In genomic region chr5:173202266-173202875, GRCh38 we compare ENCODE assay signal across 19 cellular contexts. TPM values are rescaled to one million over a fixed set of nuclear protein-coding genes. Genes with fewer than 3 reads are reported as not detected.
A peak's percentile ranks its signal among the peaks of the same experiment; 100 is the strongest.
DNase-seq lines count a peak whose midpoint lies in the region; ATAC-seq and TF ChIP-seq lines count a peak whose summit lies in the region.
"Had no signal": no experiment of that assay in that cellular context is flagged by ENCODE, and none has a peak within 500 bp of the region (broad histone marks: within the 10 kb centered on the region; RNA-seq: fewer than 3 reads in every experiment).

No MANE protein-coding gene starts in this region.

- no peak overlapping the region for H2AFZ ChIP-seq in SK-N-SH (ENCODE audit: low read depth)

- H3K9me3 ChIP-seq in breast epithelium = peaks cover 6 to 7% of the 10 kb centered on the region in 2 donors
- no peaks in the 10 kb centered on the region for H3K9me3 ChIP-seq in SK-N-SH

- no peak overlapping the region for H3K27ac ChIP-seq in breast epithelium
- no peak overlapping the region for H3K27ac ChIP-seq in SK-N-SH (ENCODE audit: low read depth in 2 of 2, low read length in 1 of 2)
- H3K27ac ChIP-seq: SJSA1, tibial artery had no signal

- H4K20me1 ChIP-seq in SK-N-SH (ENCODE audit: insufficient read depth) = no peaks in the 10 kb centered on the region

- peaks cover 14% of the 10 kb centered on the region for H3K9me3 Mint-ChIP-seq in MCF 10A (ENCODE audit: unreplicated experiment)
- peaks cover 3% of the 10 kb centered on the region for H3K9me3 Mint-ChIP-seq in stimulated activated effector memory CD8-positive, alpha-beta T cell treated with anti-CD3 and anti-CD28 coated beads, Interleukin-12 subunit alpha, Interleukin-12 subunit beta, amount 100 ng/mL, for 72 hours
- H3K9me3 Mint-ChIP-seq: activated CD4-positive, alpha-beta T cell treated with anti-CD3 and anti-CD28 coated beads, Interleukin-2, amount 10 ng/mL, durations not matched to agents 7 days and 5 days had no signal

- CTCF ChIA-PET in MCF 10A (lab: Yijun Ruan, JAX) = interaction anchor here (0.6 to 2.2 kb wide), 16 partner anchors 10 to 622 kb away, joined by 3 to 13 read pairs (median 4); partner anchors contain the start of gene ATP6V0E1
- CTCF ChIA-PET in SK-N-SH (lab: Yijun Ruan, JAX) = interaction anchor here (0.8 to 1.2 kb wide), 3 partner anchors 16 to 495 kb away, joined by 3 to 5 read pairs (median 4); no protein-coding TSS in a partner anchor

- H3K4me3 ChIP-seq in breast epithelium (no peak overlapping the region), SK-N-SH (ENCODE audit: low read depth in 2 of 2, low read length in 1 of 2) (no peak overlapping the region)
- H3K4me3 ChIP-seq: SJSA1, tibial artery had no signal

- TF ChIP-seq CTCF in MCF 10A (IDR thresholded peaks at IDR 0.05; ENCODE audit: unreplicated experiment) = no peak
- no peak for TF ChIP-seq CTCF in breast epithelium (IDR thresholded peaks at IDR 0.05)
- no peak for TF ChIP-seq CTCF in SK-N-SH (IDR thresholded peaks at IDR 0.05)

- intact Hi-C loops in MCF 10A (cut with micrococcal nuclease) = loop anchor here (1.0 kb wide), 3 partner anchors 36 to 218 kb away; no protein-coding TSS in a partner anchor
- intact Hi-C loops in breast epithelium (cut with DNase I; ENCODE audit: low total_unique reads) = no loop called here

- peaks cover 26% of the 10 kb centered on the region for H3K4me1 Mint-ChIP-seq in MCF 10A (ENCODE audit: insufficient read depth, unreplicated experiment)
- H3K4me1 Mint-ChIP-seq in stimulated activated effector memory CD8-positive, alpha-beta T cell treated with anti-CD3 and anti-CD28 coated beads, Interleukin-12 subunit alpha, Interleukin-12 subunit beta, amount 100 ng/mL, for 72 hours = peaks cover 6% of the 10 kb centered on the region
- H3K4me1 Mint-ChIP-seq: activated CD4-positive, alpha-beta T cell treated with anti-CD3 and anti-CD28 coated beads, Interleukin-2, amount 10 ng/mL, durations not matched to agents 7 days and 5 days had no signal

- H3F3A ChIP-seq in SK-N-SH (replicated peaks; ENCODE audit: insufficient read depth) = peaks cover 9% of the 10 kb centered on the region

- H3K36me3 ChIP-seq in breast epithelium (no peaks in the 10 kb centered on the region), SK-N-SH (replicated peaks in 1 of 2; ENCODE audit: control insufficient read depth in 1 of 2, insufficient read depth in 2 of 2, low read length in 1 of 2) (no peaks in the 10 kb centered on the region)
- H3K36me3 ChIP-seq: SJSA1 had no signal

- peaks cover 0 to 7% of the 10 kb centered on the region in 2 donors for H3K27me3 ChIP-seq in breast epithelium
- peaks cover 22% of the 10 kb centered on the region; the same call in 1 of the 2 replicates for H3K27me3 ChIP-seq in SK-N-SH (ENCODE audit: insufficient read depth)

- H3K36me3 Mint-ChIP-seq in MCF 10A (ENCODE audit: insufficient read depth, unreplicated experiment) = no peaks in the 10 kb centered on the region
- H3K36me3 Mint-ChIP-seq in stimulated activated effector memory CD8-positive, alpha-beta T cell treated with anti-CD3 and anti-CD28 coated beads, Interleukin-12 subunit alpha, Interleukin-12 subunit beta, amount 100 ng/mL, for 72 hours = no peaks in the 10 kb centered on the region
- H3K36me3 Mint-ChIP-seq: brain had no signal

- H3K27ac Mint-ChIP-seq in MCF 10A (ENCODE audit: low read depth, unreplicated experiment) = peak overlapping the region; percentile 86
- no peak overlapping the region for H3K27ac Mint-ChIP-seq in stimulated activated effector memory CD8-positive, alpha-beta T cell treated with anti-CD3 and anti-CD28 coated beads, Interleukin-12 subunit alpha, Interleukin-12 subunit beta, amount 100 ng/mL, for 72 hours
- H3K27ac Mint-ChIP-seq: activated CD4-positive, alpha-beta T cell treated with anti-CD3 and anti-CD28 coated beads, Interleukin-2, amount 10 ng/mL, durations not matched to agents 7 days and 5 days; activated naive CD4-positive, alpha-beta T cell treated with anti-CD3 and anti-CD28 coated beads for 36 hours; brain had no signal

- POLR2A ChIA-PET in MCF 10A (lab: Yijun Ruan, JAX) (interaction anchor here (0.6 to 2.1 kb wide), 14 partner anchors 13 to 636 kb away, joined by 3 to 21 read pairs (median 4); partner anchors contain the start of genes ATP6V0E1, NKX2-5 and STC2), SK-N-SH (lab: Yijun Ruan, JAX) (no interaction called here)

- TF ChIP-seq RAD21 in SK-N-SH (IDR thresholded peaks at IDR 0.05; ENCODE audit: low read length) = no peak

- DNase-seq in MCF 10A (ENCODE audit: unreplicated experiment) (no peak), breast epithelium (ENCODE audit: low spot score in 2 of 2) (no peak), SK-N-SH (no peak), iPS-NIHi7 (ENCODE audit: extremely low spot score) (peak; percentile 46)
- no peak for DNase-seq in stimulated activated effector memory CD8-positive, alpha-beta T cell treated with anti-CD3 and anti-CD28 coated beads, Interleukin-12 subunit alpha, Interleukin-12 subunit beta, amount 100 ng/mL, for 72 hours (ENCODE audit: low spot score in 2 of 2)
- DNase-seq: activated CD4-positive, alpha-beta T cell treated with anti-CD3 and anti-CD28 coated beads, Interleukin-2, amount 10 ng/mL, durations not matched to agents 7 days and 5 days; activated naive CD4-positive, alpha-beta T cell treated with anti-CD3 and anti-CD28 coated beads for 36 hours; C1 segment of cervical spinal cord; KG1; left colon; NCI-H1417 treated with DMSO at 0.1 percent for 48 hours; tibial artery had no signal

- no peaks in the 10 kb centered on the region for H3K4me1 ChIP-seq in breast epithelium
- H3K4me1 ChIP-seq in SK-N-SH (ENCODE audit: control insufficient read depth in 1 of 2, insufficient read depth in 2 of 2, low read depth in 1 of 2, low read length in 1 of 2) = 0 out of 4 replicates have a peak, but pooled peaks cover 0 to 5% of the 10 kb centered on the region in 2 experiments

- H3K4me2 ChIP-seq in SK-N-SH = peak overlapping the region; percentile 19; the same call in 1 of the 2 replicates

- TF ChIP-seq POLR2A in breast epithelium (IDR thresholded peaks at IDR 0.05) = no peak

- H3K9me2 ChIP-seq in SK-N-SH = no peaks in the 10 kb centered on the region

- no peaks in the 10 kb centered on the region for H3K79me2 ChIP-seq in SK-N-SH (ENCODE audit: insufficient read depth)

- H3K9ac ChIP-seq in SK-N-SH = no peak overlapping the region

- BruUV-seq in MCF 10A (replicated peaks; lab: Mats Ljungman, UMichigan) = no TSS peak

- TF ChIP-seq EP300 in SK-N-SH (IDR thresholded peaks at IDR 0.05; ENCODE audit: borderline replicate concordance in 1 of 2, low read depth in 1 of 2, low read length in 1 of 2) = no peak

- H3K4me3 Mint-ChIP-seq in MCF 10A (ENCODE audit: unreplicated experiment) = peak overlapping the region; percentile 41
- no peak overlapping the region for H3K4me3 Mint-ChIP-seq in stimulated activated effector memory CD8-positive, alpha-beta T cell treated with anti-CD3 and anti-CD28 coated beads, Interleukin-12 subunit alpha, Interleukin-12 subunit beta, amount 100 ng/mL, for 72 hours
- H3K4me3 Mint-ChIP-seq: activated CD4-positive, alpha-beta T cell treated with anti-CD3 and anti-CD28 coated beads, Interleukin-2, amount 10 ng/mL, durations not matched to agents 7 days and 5 days; activated naive CD4-positive, alpha-beta T cell treated with anti-CD3 and anti-CD28 coated beads for 36 hours had no signal

- 15% methylated on average over 9 of the region's 11 CpGs for WGBS in SK-N-SH (ENCODE audit: low lambda C conversion rate)

- ATAC-seq in GM18519 (IDR thresholded peaks at IDR 0.05; ENCODE audit: low FRiP score, unreplicated experiment) (no peak), HG03521 (IDR thresholded peaks at IDR 0.05; ENCODE audit: unreplicated experiment) (no peak), GM19455 (IDR thresholded peaks at IDR 0.05; ENCODE audit: unreplicated experiment) (no peak)
- no peak for ATAC-seq in stimulated activated effector memory CD8-positive, alpha-beta T cell treated with anti-CD3 and anti-CD28 coated beads, Interleukin-12 subunit alpha, Interleukin-12 subunit beta, amount 100 ng/mL, for 72 hours
- ATAC-seq: left colon had no signal

- peaks cover 14% of the 10 kb centered on the region for H3K27me3 Mint-ChIP-seq in MCF 10A (ENCODE audit: insufficient read depth, unreplicated experiment)

TF ChIP-seq in SK-N-SH, 30 proteins besides CTCF, POLR2A, EP300 and RAD21:
- TF ChIP-seq GABPA (IDR thresholded peaks at IDR 0.05; ENCODE audit: low read depth) (no peak), EZH2phosphoT487 (IDR thresholded peaks at IDR 0.05; ENCODE audit: borderline replicate concordance, low read depth) (no peak), CHD2 (IDR thresholded peaks at IDR 0.05; ENCODE audit: low read length, partially characterized antibody) (no peak), RCOR1 (IDR thresholded peaks at IDR 0.05; ENCODE audit: low read length) (no peak), FOSL2 (IDR thresholded peaks at IDR 0.05; ENCODE audit: borderline replicate concordance, low read depth) (no peak), POLR2AphosphoS5 (IDR thresholded peaks at IDR 0.05; ENCODE audit: low read depth, low read length) (no peak), USF2 (IDR thresholded peaks at IDR 0.05; ENCODE audit: borderline replicate concordance, low read depth, low read length) (no peak), RXRA (IDR thresholded peaks at IDR 0.05; ENCODE audit: borderline replicate concordance, low read depth) (no peak), ELF1 (IDR thresholded peaks at IDR 0.05) (no peak)

RNA-seq across cellular contexts. Expression of gene NKX2-5, which starts 32.6 kb away (rescaled TPM):
- total RNA-seq in MCF 10A (2022) (3.9 and 5.5 TPM in 2 replicates), breast epithelium (under 1 TPM in 1 of 3 donors, not detected in 2; 0.16 TPM)
- polyA plus RNA-seq in SK-N-SH (2012; rRNA removed) = not detected in 2 replicates
- not detected in 2 replicates for polyA plus RNA-seq in SK-N-SH (2012; cell fraction: cytosol; rRNA removed)
- not detected in 2 replicates for polyA plus RNA-seq in SK-N-SH (2012; cell fraction: nucleus; rRNA removed)
- total RNA-seq: activated CD4-positive, alpha-beta T cell treated with anti-CD3 and anti-CD28 coated beads, Interleukin-2, amount 10 ng/mL, durations not matched to agents 7 days and 5 days; activated naive CD4-positive, alpha-beta T cell treated with anti-CD3 and anti-CD28 coated beads for 36 hours; epithelial cell of proximal tubule; left colon; mucosa of gallbladder; SJSA1 had no signal

RNA-seq across cellular contexts. Expression of gene BNIP1, which starts 58.0 kb away (rescaled TPM):
- total RNA-seq in MCF 10A (2022) (22.1 and 35.1 TPM in 2 replicates), breast epithelium (10 to 100 TPM; 11.1 to 12.9 (median 11.7) TPM)
- polyA plus RNA-seq in SK-N-SH (2012; rRNA removed) = 16.7 and 21.1 TPM in 2 replicates
- 16.8 and 18.4 TPM in 2 replicates for polyA plus RNA-seq in SK-N-SH (2012; cell fraction: cytosol; rRNA removed)
- polyA plus RNA-seq in SK-N-SH (2012; cell fraction: nucleus; rRNA removed) = 18.9 and 20.6 TPM in 2 replicates
